ENCODE assay signal across 2 cellular contexts in the genomic region with DNA sequence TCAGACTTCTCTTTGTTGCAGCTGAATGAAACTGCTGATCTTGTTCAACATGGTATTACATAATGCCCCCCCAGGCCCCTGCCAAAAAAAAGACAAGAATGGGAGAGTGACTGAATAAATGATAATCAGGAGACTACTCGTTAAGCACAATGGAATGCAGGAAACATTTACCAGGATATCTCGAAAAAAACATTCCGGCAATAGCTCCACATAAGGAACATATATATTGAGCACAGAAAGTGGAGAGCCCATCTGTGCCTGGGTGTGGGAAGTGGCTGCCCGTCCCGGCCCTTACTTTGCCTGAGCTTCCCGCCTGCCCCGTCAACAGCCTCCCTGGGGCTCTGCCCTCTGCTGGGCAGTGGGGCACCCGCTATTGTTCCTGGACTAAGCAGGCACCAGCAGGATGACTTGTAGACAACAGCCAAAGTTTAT.
TF ChIP-seq lines count a peak whose summit lies in the region.

No MANE protein-coding gene starts in this region.

TF ChIP-seq in IMR-90, 13 proteins besides CTCF, POLR2A, EP300 and RAD21:
- 0 out of 2 replicates have a peak, but pooled peaks have one; percentile 12 for TF ChIP-seq CEBPB (IDR thresholded peaks at IDR 0.05; ENCODE audit: low read depth, low read length)
- TF ChIP-seq NFE2L2 (IDR thresholded peaks at IDR 0.05; ENCODE audit: low read depth, low read length): no peak
- TF ChIP-seq RFX5 (IDR thresholded peaks at IDR 0.05; ENCODE audit: low read depth, low read length): no peak
- TF ChIP-seq SMC3 (IDR thresholded peaks at IDR 0.05; ENCODE audit: low read depth, low read length): peak; percentile 54; the same call in 1 of the 2 replicates
- peak; percentile 25; the same call in 1 of the 2 replicates for TF ChIP-seq MAFK (IDR thresholded peaks at IDR 0.05; ENCODE audit: low read depth, low read length)
- no peak; the same call in 1 of the 2 replicates for TF ChIP-seq MAZ (IDR thresholded peaks at IDR 0.05; ENCODE audit: borderline replicate concordance, low read depth, low read length)
- TF ChIP-seq, protein P1, sequence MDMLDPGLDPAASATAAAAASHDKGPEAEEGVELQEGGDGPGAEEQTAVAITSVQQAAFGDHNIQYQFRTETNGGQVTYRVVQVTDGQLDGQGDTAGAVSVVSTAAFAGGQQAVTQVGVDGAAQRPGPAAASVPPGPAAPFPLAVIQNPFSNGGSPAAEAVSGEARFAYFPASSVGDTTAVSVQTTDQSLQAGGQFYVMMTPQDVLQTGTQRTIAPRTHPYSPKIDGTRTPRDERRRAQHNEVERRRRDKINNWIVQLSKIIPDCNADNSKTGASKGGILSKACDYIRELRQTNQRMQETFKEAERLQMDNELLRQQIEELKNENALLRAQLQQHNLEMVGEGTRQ (IDR thresholded peaks at IDR 0.05; ENCODE audit: low read depth, low read length): no peak

TF ChIP-seq in GM12891, 5 proteins besides CTCF, POLR2A, EP300 and RAD21:
- TF ChIP-seq POU2F2 (IDR thresholded peaks at IDR 0.05; ENCODE audit: low read depth, low read length): no peak
